Comparison of ENCODE assay signal across 8 cellular contexts in the genomic region with DNA sequence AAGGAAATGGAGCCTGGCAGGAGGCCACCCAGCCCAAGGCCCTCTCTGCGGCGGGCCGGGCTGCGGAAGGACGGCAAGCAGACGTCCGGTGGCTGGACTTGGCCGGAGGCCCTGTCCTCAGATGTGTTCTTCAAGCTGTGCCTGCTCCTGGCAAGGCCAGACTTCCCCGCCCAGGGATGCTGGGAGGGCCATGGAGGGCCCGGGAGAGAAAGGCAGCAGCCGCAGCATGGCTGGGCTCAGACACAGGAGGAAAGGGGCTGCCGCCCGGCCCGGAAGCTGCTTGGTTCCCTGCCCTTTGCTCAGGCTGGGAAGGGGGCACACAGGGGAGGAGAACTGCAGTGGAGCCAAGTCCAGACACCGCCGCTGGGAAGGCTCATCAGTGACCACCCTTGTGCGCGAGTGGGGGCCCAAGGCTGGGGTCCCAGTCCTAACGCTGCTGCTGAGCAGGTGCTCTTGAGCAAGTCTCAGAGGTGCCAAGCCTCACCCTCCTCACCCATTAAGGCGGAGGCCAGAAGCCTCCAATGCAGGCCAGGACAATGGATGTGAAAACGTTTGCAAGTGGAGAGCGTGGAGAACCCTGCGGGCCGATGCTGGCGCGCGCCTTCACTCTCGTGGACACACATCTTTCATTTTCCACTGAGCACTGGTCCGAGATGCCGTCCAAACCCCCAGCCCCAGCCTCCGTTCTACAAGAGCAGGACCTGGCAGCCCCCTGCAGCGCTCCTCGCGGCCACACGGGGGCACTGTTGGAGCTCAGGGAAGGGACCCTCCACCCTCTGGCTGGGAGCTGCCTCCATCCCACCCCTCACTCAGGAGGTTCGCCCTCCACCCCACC. TPM values are rescaled to one million over a fixed set of nuclear protein-coding genes. Genes with fewer than 3 reads are reported as not detected.
DNase-seq lines count a peak whose midpoint lies in the region; ATAC-seq and TF ChIP-seq lines count a peak whose summit lies in the region.

No MANE protein-coding gene starts in this region.

- H4K20me1 ChIP-seq in PC-3 (ENCODE audit: low read length) = no peaks in the 10 kb centered on the region

- no peak overlapping the region for H3K4me3 ChIP-seq in GM12875 (ENCODE audit: low read depth, low read length)
- no peak overlapping the region for H3K4me3 ChIP-seq in PC-3 (ENCODE audit: low read length)
- H3K4me3 ChIP-seq in prostate gland = no peak overlapping the region
- H3K4me3 ChIP-seq in vagina = no peak overlapping the region

- no peaks in the 10 kb centered on the region for H3F3A ChIP-seq in PC-3 (ENCODE audit: low read length, unreplicated experiment)

- DNase-seq in A172 (ENCODE audit: low spot score) = peak; percentile 30
- DNase-seq in PC-3 = peak; percentile 54
- DNase-seq in activated T-helper 9 cell treated with anti-CD3 and anti-CD28 coated beads, Interleukin-2, amount 50 U/mL, for 16 hours (ENCODE audit: low read depth) = peak; percentile 42
- DNase-seq in germinal center (ENCODE audit: low spot score) = peak; percentile 77
- DNase-seq in prostate gland (ENCODE audit: low spot score) = peak; percentile 46
- DNase-seq in vagina (ENCODE audit: extremely low spot score in 2 of 2) = no peak
- DNase-seq in COR-L47 (lab: John Stamatoyannopoulos, UW) = no peak

- H2AFZ ChIP-seq in PC-3 (ENCODE audit: low read length) = peak overlapping the region; percentile 61

- intact Hi-C loops in PC-3 (cut with micrococcal nuclease) = loop anchor here (10.0 kb wide), 2 partner anchors 81 to 311 kb away; a partner anchor contains a TSS
- intact Hi-C loops in prostate gland (cut with DNase I) = no loop called here
- intact Hi-C loops in vagina (cut with DNase I) = no loop called here

- no peaks in the 10 kb centered on the region for H3K27me3 ChIP-seq in PC-3 (ENCODE audit: low read length)
- no peaks in the 10 kb centered on the region for H3K27me3 ChIP-seq in prostate gland (replicated peaks; ENCODE audit: insufficient read depth)
- no peaks in the 10 kb centered on the region for H3K27me3 ChIP-seq in vagina

- POLR2A ChIA-PET in PC-3 (lab: Charles Lee; ENCODE audit: unreplicated experiment) = no interaction called here

- H3K9me3 ChIP-seq in PC-3 (ENCODE audit: low read length) = no peaks in the 10 kb centered on the region
- no peaks in the 10 kb centered on the region for H3K9me3 ChIP-seq in prostate gland
- H3K9me3 ChIP-seq in vagina = no peaks in the 10 kb centered on the region

- no peaks in the 10 kb centered on the region for H3K79me2 ChIP-seq in PC-3 (ENCODE audit: low read length)

- no peak overlapping the region for H3K27ac ChIP-seq in PC-3 (ENCODE audit: low read length)
- H3K27ac ChIP-seq in prostate gland = peak overlapping the region in 1 of 2 donors; percentile 17
- H3K27ac ChIP-seq in vagina = peak overlapping the region; percentile 29

- TF ChIP-seq POLR2A in prostate gland (IDR thresholded peaks at IDR 0.05) = no peak
- no peak for TF ChIP-seq POLR2A in vagina (IDR thresholded peaks at IDR 0.05)

- H3K4me1 ChIP-seq in PC-3 (ENCODE audit: insufficient read depth, low read length) (peaks cover 12% of the 10 kb centered on the region), prostate gland (replicated peaks) (no peaks in the 10 kb centered on the region), vagina (peaks cover 50% of the 10 kb centered on the region)

- peak; percentile 65 for ATAC-seq in PC-3

- no TSS peak for BruUV-seq in PC-3 (replicated peaks; lab: Mats Ljungman, UMichigan)

- no peak overlapping the region for H3K9ac ChIP-seq in PC-3 (ENCODE audit: low read length)

- TF ChIP-seq CTCF in GM12875 (IDR thresholded peaks at IDR 0.05; ENCODE audit: borderline replicate concordance, insufficient read depth, low read depth, low read length) (peak; percentile 98), PC-3 (conservative IDR thresholded peaks at IDR 0.05; ENCODE audit: low read depth, low read length) (peak; percentile 91), prostate gland (IDR thresholded peaks at IDR 0.05) (peak; percentile 65 to 81 (median 74)), vagina (IDR thresholded peaks at IDR 0.05) (peak; percentile 50 to 89 (median 88))

- H3K9me2 ChIP-seq in PC-3 (replicated peaks; ENCODE audit: low read length) = no peaks in the 10 kb centered on the region

- WGBS in prostate gland = 26% methylated on average over 36 of the region's 36 CpGs

- CTCF ChIA-PET in PC-3 (lab: Charles Lee) = no interaction called here

- H3K36me3 ChIP-seq in PC-3 (ENCODE audit: low read depth, low read length) = no peaks in the 10 kb centered on the region
- no peaks in the 10 kb centered on the region for H3K36me3 ChIP-seq in prostate gland
- no peaks in the 10 kb centered on the region for H3K36me3 ChIP-seq in vagina

- no peak overlapping the region for H3K4me2 ChIP-seq in PC-3 (ENCODE audit: low read length)

RNA-seq across cellular contexts. Expression of a gene that starts 7.9 kb away (rescaled TPM):
- 0.02 TPM in 1 of 2 replicates, not detected in the other for total RNA-seq in A172 (2014; rRNA removed; shearing (Covaris generic))
- not detected in 2 replicates for total RNA-seq in PC-3 (2014; rRNA removed)
- under 1 TPM in 1 of 2 donors, not detected in 1; 0.23 TPM for total RNA-seq in prostate gland
- total RNA-seq in vagina = 0.49 TPM

RNA-seq across cellular contexts. Expression of a gene that starts 18.1 kb away (rescaled TPM):
- total RNA-seq in A172 (2014; rRNA removed; shearing (Covaris generic)) = 0.22 TPM in 1 of 2 replicates, not detected in the other
- total RNA-seq in PC-3 (2014; rRNA removed) = 0.12 and 1.0 TPM in 2 replicates
- 1 to 10 TPM; 1.1 to 3.5 TPM for total RNA-seq in prostate gland
- 21.1 TPM for total RNA-seq in vagina

RNA-seq across cellular contexts. Expression of a gene that starts 45.4 kb away (rescaled TPM):
- total RNA-seq in A172 (2014; rRNA removed; shearing (Covaris generic)) = 0.07 TPM in 1 of 2 replicates, not detected in the other
- total RNA-seq in PC-3 (2014; rRNA removed) = not detected in 2 replicates
- not detected for total RNA-seq in prostate gland
- not detected for total RNA-seq in vagina

Comparison
In these comparisons a context has a peak if more than half of its experiments do, and no peak if none do; other contexts are left out.
1. DNase-seq: peak in A172 (single experiment), PC-3 (single experiment), activated T-helper 9 cell treated with anti-CD3 and anti-CD28 coated beads, Interleukin-2, amount 50 U/mL, for 16 hours (single experiment), germinal center (single experiment) and prostate gland (single experiment); none in vagina (0 of 2) and COR-L47 (single experiment).
2. Peak in every context shown above with its lines, with median percentiles within 50 percentile points of each other: CTCF ChIP-seq.